ENCODE assay signal across 14 cellular contexts in genomic region chr7:110317699-110318265, GRCh38.
DNase-seq lines count a peak whose midpoint lies in the region; ATAC-seq, FAIRE-seq and TF ChIP-seq lines count a peak whose summit lies in the region.
"Had no signal": no experiment of that assay in that cellular context is flagged by ENCODE, and none has a peak within 500 bp of the region (broad histone marks: within the 10 kb centered on the region; RNA-seq: fewer than 3 reads in every experiment).

No MANE protein-coding gene starts in this region.

- H3K4me3 Mint-ChIP-seq in activated CD4-positive, alpha-beta memory T cell treated with anti-CD3 and anti-CD28 coated beads, Interleukin-2, amount 10 ng/mL, durations not matched to agents 7 days and 5 days = no peak overlapping the region
- H3K4me3 Mint-ChIP-seq: activated naive CD8-positive, alpha-beta T cell treated with anti-CD3 and anti-CD28 coated beads for 36 hours; T-helper 2 cell treated with Interferon-gamma antibody and Interleukin-4, amounts not matched to agents 5 μg/mL and 100 μg/mL, for 36 hours had no signal

- H3K36me3 ChIP-seq in stomach (no peaks in the 10 kb centered on the region), right atrium auricular region (no peaks in the 10 kb centered on the region)
- H3K36me3 ChIP-seq: heart left ventricle had no signal

- no peak for TF ChIP-seq RAD21 in A549 (conservative IDR thresholded peaks at IDR 0.05 in 1 of 2, IDR thresholded peaks at IDR 0.05 in 1 of 2)

- CTCF ChIA-PET in A549 (lab: Yijun Ruan, JAX) = interaction anchor here (0.9 to 1.2 kb wide), 2 partner anchors 9 to 18 kb away, joined by 3 to 4 read pairs; no protein-coding TSS in a partner anchor
- CTCF ChIA-PET in activated CD4-positive, alpha-beta memory T cell treated with anti-CD3 and anti-CD28 coated beads, Interleukin-2, amount 10 ng/mL, durations not matched to agents 7 days and 5 days (lab: Charles Lee) = no interaction called here

- H3K9me3 ChIP-seq in A549 = no peaks in the 10 kb centered on the region
- H3K9me3 ChIP-seq in stomach = peaks cover 0 to 20% (median 14%) of the 10 kb centered on the region in 4 donors
- H3K9me3 ChIP-seq in right atrium auricular region = peaks cover 0 to 13% of the 10 kb centered on the region in 2 donors

- H3K27me3 ChIP-seq in stomach (no peaks in the 10 kb centered on the region), right atrium auricular region (no peaks in the 10 kb centered on the region)
- H3K27me3 ChIP-seq: heart left ventricle had no signal

- H3K27ac ChIP-seq in A549 (no peak overlapping the region), stomach (no peak overlapping the region), right atrium auricular region (no peak overlapping the region)
- H3K27ac ChIP-seq: heart left ventricle, KMS-11 had no signal

- POLR2A ChIA-PET in A549 (lab: Yijun Ruan, JAX) = no interaction called here
- POLR2A ChIA-PET in activated CD4-positive, alpha-beta memory T cell treated with anti-CD3 and anti-CD28 coated beads, Interleukin-2, amount 10 ng/mL, durations not matched to agents 7 days and 5 days (lab: Charles Lee) = no interaction called here

- H3K27ac Mint-ChIP-seq in activated CD4-positive, alpha-beta memory T cell treated with anti-CD3 and anti-CD28 coated beads, Interleukin-2, amount 10 ng/mL, durations not matched to agents 7 days and 5 days = no peak overlapping the region
- H3K27ac Mint-ChIP-seq: activated naive CD8-positive, alpha-beta T cell treated with anti-CD3 and anti-CD28 coated beads for 36 hours; T-helper 2 cell treated with Interferon-gamma antibody and Interleukin-4, amounts not matched to agents 5 μg/mL and 100 μg/mL, for 36 hours had no signal

- ATAC-seq in A549 = peak in 1 of 2 experiments; percentile 59; a peak in 3 of 6 replicates
- ATAC-seq: heart left ventricle had no signal

- peaks cover 1% of the 10 kb centered on the region for H3K4me1 Mint-ChIP-seq in activated CD4-positive, alpha-beta memory T cell treated with anti-CD3 and anti-CD28 coated beads, Interleukin-2, amount 10 ng/mL, durations not matched to agents 7 days and 5 days

- H3K4me3 ChIP-seq in A549 (no peak overlapping the region), stomach (no peak overlapping the region), right atrium auricular region (no peak overlapping the region)
- H3K4me3 ChIP-seq: heart left ventricle, lung had no signal

- H3K4me1 ChIP-seq in A549 (peaks cover 5% of the 10 kb centered on the region; the same call in 2 of the 3 replicates), stomach (no peaks in the 10 kb centered on the region), right atrium auricular region (no peaks in the 10 kb centered on the region)
- H3K4me1 ChIP-seq: heart left ventricle had no signal

- peak; percentile 73 for FAIRE-seq in A549 (lab: Jason Lieb, UNC)
- no peak for FAIRE-seq in HTR-8/SVneo (lab: Jason Lieb, UNC)

- H3K27me3 Mint-ChIP-seq in activated CD4-positive, alpha-beta memory T cell treated with anti-CD3 and anti-CD28 coated beads, Interleukin-2, amount 10 ng/mL, durations not matched to agents 7 days and 5 days = no peaks in the 10 kb centered on the region
- H3K27me3 Mint-ChIP-seq: activated naive CD8-positive, alpha-beta T cell treated with anti-CD3 and anti-CD28 coated beads for 36 hours had no signal

- TF ChIP-seq CTCF in A549 (IDR thresholded peaks at IDR 0.05) = no peak
- no peak for TF ChIP-seq CTCF in stomach (IDR thresholded peaks at IDR 0.05)
- TF ChIP-seq CTCF in right atrium auricular region (IDR thresholded peaks at IDR 0.05) = no peak

- TF ChIP-seq POLR2A in A549 (IDR thresholded peaks at IDR 0.05; ENCODE audit: low read length) = no peak
- TF ChIP-seq POLR2A in stomach (IDR thresholded peaks at IDR 0.05) = no peak

- DNase-seq in A549 (ENCODE audit: low read depth in 1 of 2, low spot score in 1 of 2) (peak in 1 of 2 experiments; percentile 59), HTR-8/SVneo (ENCODE audit: insufficient read length, low spot score) (peak; percentile 2), amniotic epithelial cell (ENCODE audit: low read depth) (peak; percentile 14), kidney glomerular epithelial cell (lab: John Stamatoyannopoulos, UW) (peak; percentile 27), NCI-H510A (lab: John Stamatoyannopoulos, UW) (no peak), stomach (no peak), right atrium auricular region (ENCODE audit: low spot score) (no peak)
- DNase-seq in activated CD4-positive, alpha-beta memory T cell treated with anti-CD3 and anti-CD28 coated beads, Interleukin-2, amount 10 ng/mL, durations not matched to agents 7 days and 5 days = no peak
- DNase-seq: activated naive CD8-positive, alpha-beta T cell treated with anti-CD3 and anti-CD28 coated beads for 36 hours; heart left ventricle; stimulated activated CD4-positive, alpha-beta T cell treated with anti-CD3 and anti-CD28 coated beads, Interleukin-1b, Interleukin-23, amount 100 ng/mL, for 48 hours had no signal

- WGBS in A549 (ENCODE audit: missing lambda C conversion rate) = 22% methylated on average over 2 of the region's 2 CpGs
- 57 to 77% (median 65%) methylated on average over 2 of the region's 2 CpGs for WGBS in stomach, 5 donors

- H3K9me3 Mint-ChIP-seq in activated CD4-positive, alpha-beta memory T cell treated with anti-CD3 and anti-CD28 coated beads, Interleukin-2, amount 10 ng/mL, durations not matched to agents 7 days and 5 days = no peaks in the 10 kb centered on the region
- H3K9me3 Mint-ChIP-seq: T-helper 2 cell treated with Interferon-gamma antibody and Interleukin-4, amounts not matched to agents 5 μg/mL and 100 μg/mL, for 36 hours had no signal

- intact Hi-C loops in stomach (cut with DNase I; ENCODE audit: low total_unique reads) = no loop called here

- no peaks in the 10 kb centered on the region for H3K36me3 Mint-ChIP-seq in activated CD4-positive, alpha-beta memory T cell treated with anti-CD3 and anti-CD28 coated beads, Interleukin-2, amount 10 ng/mL, durations not matched to agents 7 days and 5 days (ENCODE audit: low read depth)
- H3K36me3 Mint-ChIP-seq: activated naive CD8-positive, alpha-beta T cell treated with anti-CD3 and anti-CD28 coated beads for 36 hours had no signal

- no peak for TF ChIP-seq EP300 in A549 (IDR thresholded peaks at IDR 0.05)
- no peak for TF ChIP-seq EP300 in stomach (IDR thresholded peaks at IDR 0.05)

- H3K4me2 ChIP-seq in A549 = peak overlapping the region; percentile 32
- H3K4me2 ChIP-seq: KMS-11 had no signal

TF ChIP-seq in A549, 52 proteins besides CTCF, POLR2A, EP300 and RAD21:
- TF ChIP-seq JUNB (IDR thresholded peaks at IDR 0.05) (peak; percentile 25; the same call in 1 of the 2 replicates), MAX (IDR thresholded peaks at IDR 0.05) (no peak), ZFP36 (IDR thresholded peaks at IDR 0.05; ENCODE audit: borderline replicate concordance, partially characterized antibody) (no peak), FOXS1 (CRISPR knock-in tag; IDR thresholded peaks at IDR 0.05) (no peak), JUN (IDR thresholded peaks at IDR 0.05) (no peak), MAFK (IDR thresholded peaks at IDR 0.05; ENCODE audit: partially characterized antibody) (peak; percentile 27), GATA3 (IDR thresholded peaks at IDR 0.05; ENCODE audit: borderline replicate concordance) (peak; percentile 47; the same call in 1 of the 2 replicates), CEBPB (IDR thresholded peaks at IDR 0.05) (no peak), HMGXB4 (CRISPR knock-in tag; IDR thresholded peaks at IDR 0.05; ENCODE audit: borderline replicate concordance) (no peak), FOSL2 (IDR thresholded peaks at IDR 0.05) (no peak), FOSL2 (CRISPR knock-in tag; IDR thresholded peaks at IDR 0.05) (peak; percentile 54), HES2 (IDR thresholded peaks at IDR 0.05) (no peak)

Comparison
In these comparisons a context has a peak if more than half of its experiments do, and no peak if none do; other contexts are left out.
1. DNase-seq: peak in HTR-8/SVneo (single experiment), amniotic epithelial cell (single experiment) and kidney glomerular epithelial cell (single experiment); none in NCI-H510A (single experiment), stomach (single experiment), activated CD4-positive, alpha-beta memory T cell treated with anti-CD3 and anti-CD28 coated beads, Interleukin-2, amount 10 ng/mL, durations not matched to agents 7 days and 5 days (single experiment) and right atrium auricular region (single experiment).